2 cellular contexts compared by ENCODE assay signal in the genomic region with DNA sequence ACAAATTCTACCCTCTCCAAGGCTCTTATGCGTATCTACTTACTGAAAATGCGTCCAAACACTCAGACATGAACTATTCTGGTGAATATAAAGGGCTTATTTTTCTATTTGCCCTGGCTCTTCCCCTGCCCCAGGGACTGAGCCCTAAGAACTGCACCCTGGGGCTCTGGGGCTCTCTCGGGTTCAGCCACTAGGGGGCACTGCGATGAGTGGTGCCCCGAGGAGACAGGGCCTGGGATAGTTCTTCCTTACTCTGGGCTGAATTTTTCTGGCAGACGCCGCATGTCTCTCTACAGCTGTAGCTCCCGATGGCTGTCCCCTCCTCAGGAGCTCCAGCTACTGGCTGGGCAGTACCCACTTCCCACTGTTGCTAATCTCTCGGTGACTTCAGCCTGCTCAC.
TF ChIP-seq lines count a peak whose summit lies in the region.

No MANE protein-coding gene starts in this region.

TF ChIP-seq in GM23338, 12 proteins besides CTCF, POLR2A, EP300 and RAD21 (continues in another document):
- TF ChIP-seq, protein P1, sequence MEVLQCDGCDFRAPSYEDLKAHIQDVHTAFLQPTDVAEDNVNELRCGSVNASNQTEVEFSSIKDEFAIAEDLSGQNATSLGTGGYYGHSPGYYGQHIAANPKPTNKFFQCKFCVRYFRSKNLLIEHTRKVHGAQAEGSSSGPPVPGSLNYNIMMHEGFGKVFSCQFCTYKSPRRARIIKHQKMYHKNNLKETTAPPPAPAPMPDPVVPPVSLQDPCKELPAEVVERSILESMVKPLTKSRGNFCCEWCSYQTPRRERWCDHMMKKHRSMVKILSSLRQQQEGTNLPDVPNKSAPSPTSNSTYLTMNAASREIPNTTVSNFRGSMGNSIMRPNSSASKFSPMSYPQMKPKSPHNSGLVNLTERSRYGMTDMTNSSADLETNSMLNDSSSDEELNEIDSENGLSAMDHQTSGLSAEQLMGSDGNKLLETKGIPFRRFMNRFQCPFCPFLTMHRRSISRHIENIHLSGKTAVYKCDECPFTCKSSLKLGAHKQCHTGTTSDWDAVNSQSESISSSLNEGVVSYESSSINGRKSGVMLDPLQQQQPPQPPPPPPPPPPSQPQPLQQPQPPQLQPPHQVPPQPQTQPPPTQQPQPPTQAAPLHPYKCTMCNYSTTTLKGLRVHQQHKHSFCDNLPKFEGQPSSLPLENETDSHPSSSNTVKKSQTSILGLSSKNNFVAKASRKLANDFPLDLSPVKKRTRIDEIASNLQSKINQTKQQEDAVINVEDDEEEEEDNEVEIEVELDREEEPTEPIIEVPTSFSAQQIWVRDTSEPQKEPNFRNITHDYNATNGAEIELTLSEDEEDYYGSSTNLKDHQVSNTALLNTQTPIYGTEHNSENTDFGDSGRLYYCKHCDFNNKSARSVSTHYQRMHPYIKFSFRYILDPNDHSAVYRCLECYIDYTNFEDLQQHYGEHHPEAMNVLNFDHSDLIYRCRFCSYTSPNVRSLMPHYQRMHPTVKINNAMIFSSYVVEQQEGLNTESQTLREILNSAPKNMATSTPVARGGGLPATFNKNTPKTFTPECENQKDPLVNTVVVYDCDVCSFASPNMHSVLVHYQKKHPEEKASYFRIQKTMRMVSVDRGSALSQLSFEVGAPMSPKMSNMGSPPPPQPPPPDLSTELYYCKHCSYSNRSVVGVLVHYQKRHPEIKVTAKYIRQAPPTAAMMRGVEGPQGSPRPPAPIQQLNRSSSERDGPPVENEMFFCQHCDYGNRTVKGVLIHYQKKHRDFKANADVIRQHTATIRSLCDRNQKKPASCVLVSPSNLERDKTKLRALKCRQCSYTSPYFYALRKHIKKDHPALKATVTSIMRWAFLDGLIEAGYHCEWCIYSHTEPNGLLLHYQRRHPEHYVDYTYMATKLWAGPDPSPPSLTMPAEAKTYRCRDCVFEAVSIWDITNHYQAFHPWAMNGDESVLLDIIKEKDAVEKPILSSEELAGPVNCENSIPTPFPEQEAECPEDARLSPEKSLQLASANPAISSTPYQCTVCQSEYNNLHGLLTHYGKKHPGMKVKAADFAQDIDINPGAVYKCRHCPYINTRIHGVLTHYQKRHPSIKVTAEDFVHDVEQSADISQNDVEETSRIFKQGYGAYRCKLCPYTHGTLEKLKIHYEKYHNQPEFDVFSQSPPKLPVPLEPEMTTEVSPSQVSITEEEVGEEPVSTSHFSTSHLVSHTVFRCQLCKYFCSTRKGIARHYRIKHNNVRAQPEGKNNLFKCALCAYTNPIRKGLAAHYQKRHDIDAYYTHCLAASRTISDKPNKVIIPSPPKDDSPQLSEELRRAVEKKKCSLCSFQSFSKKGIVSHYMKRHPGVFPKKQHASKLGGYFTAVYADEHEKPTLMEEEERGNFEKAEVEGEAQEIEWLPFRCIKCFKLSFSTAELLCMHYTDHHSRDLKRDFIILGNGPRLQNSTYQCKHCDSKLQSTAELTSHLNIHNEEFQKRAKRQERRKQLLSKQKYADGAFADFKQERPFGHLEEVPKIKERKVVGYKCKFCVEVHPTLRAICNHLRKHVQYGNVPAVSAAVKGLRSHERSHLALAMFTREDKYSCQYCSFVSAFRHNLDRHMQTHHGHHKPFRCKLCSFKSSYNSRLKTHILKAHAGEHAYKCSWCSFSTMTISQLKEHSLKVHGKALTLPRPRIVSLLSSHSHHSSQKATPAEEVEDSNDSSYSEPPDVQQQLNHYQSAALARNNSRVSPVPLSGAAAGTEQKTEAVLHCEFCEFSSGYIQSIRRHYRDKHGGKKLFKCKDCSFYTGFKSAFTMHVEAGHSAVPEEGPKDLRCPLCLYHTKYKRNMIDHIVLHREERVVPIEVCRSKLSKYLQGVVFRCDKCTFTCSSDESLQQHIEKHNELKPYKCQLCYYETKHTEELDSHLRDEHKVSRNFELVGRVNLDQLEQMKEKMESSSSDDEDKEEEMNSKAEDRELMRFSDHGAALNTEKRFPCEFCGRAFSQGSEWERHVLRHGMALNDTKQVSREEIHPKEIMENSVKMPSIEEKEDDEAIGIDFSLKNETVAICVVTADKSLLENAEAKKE (CRISPR knock-in tag; IDR thresholded peaks at IDR 0.05): no peak
- TF ChIP-seq, protein P2, sequence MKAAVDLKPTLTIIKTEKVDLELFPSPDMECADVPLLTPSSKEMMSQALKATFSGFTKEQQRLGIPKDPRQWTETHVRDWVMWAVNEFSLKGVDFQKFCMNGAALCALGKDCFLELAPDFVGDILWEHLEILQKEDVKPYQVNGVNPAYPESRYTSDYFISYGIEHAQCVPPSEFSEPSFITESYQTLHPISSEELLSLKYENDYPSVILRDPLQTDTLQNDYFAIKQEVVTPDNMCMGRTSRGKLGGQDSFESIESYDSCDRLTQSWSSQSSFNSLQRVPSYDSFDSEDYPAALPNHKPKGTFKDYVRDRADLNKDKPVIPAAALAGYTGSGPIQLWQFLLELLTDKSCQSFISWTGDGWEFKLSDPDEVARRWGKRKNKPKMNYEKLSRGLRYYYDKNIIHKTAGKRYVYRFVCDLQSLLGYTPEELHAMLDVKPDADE (IDR thresholded peaks at IDR 0.05): no peak
- TF ChIP-seq EZH2 (IDR thresholded peaks at IDR 0.05; ENCODE audit: low read depth, unreplicated experiment): no peak
- TF ChIP-seq NANOG (IDR thresholded peaks at IDR 0.05; ENCODE audit: borderline replicate concordance): no peak
- TF ChIP-seq POLR2AphosphoS5 (IDR thresholded peaks at IDR 0.05; ENCODE audit: low read depth): no peak
- TF ChIP-seq CREB1 (CRISPR knock-in tag; IDR thresholded peaks at IDR 0.05; ENCODE audit: low read depth): no peak
- TF ChIP-seq, protein P3, sequence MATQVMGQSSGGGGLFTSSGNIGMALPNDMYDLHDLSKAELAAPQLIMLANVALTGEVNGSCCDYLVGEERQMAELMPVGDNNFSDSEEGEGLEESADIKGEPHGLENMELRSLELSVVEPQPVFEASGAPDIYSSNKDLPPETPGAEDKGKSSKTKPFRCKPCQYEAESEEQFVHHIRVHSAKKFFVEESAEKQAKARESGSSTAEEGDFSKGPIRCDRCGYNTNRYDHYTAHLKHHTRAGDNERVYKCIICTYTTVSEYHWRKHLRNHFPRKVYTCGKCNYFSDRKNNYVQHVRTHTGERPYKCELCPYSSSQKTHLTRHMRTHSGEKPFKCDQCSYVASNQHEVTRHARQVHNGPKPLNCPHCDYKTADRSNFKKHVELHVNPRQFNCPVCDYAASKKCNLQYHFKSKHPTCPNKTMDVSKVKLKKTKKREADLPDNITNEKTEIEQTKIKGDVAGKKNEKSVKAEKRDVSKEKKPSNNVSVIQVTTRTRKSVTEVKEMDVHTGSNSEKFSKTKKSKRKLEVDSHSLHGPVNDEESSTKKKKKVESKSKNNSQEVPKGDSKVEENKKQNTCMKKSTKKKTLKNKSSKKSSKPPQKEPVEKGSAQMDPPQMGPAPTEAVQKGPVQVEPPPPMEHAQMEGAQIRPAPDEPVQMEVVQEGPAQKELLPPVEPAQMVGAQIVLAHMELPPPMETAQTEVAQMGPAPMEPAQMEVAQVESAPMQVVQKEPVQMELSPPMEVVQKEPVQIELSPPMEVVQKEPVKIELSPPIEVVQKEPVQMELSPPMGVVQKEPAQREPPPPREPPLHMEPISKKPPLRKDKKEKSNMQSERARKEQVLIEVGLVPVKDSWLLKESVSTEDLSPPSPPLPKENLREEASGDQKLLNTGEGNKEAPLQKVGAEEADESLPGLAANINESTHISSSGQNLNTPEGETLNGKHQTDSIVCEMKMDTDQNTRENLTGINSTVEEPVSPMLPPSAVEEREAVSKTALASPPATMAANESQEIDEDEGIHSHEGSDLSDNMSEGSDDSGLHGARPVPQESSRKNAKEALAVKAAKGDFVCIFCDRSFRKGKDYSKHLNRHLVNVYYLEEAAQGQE (IDR thresholded peaks at IDR 0.05; ENCODE audit: unreplicated experiment): no peak
- no peak for TF ChIP-seq STAT1 (IDR thresholded peaks at IDR 0.05; ENCODE audit: unreplicated experiment)
- TF ChIP-seq EZH2phosphoT487 (IDR thresholded peaks at IDR 0.05; ENCODE audit: unreplicated experiment): no peak
- no peak for TF ChIP-seq JUNB (IDR thresholded peaks at IDR 0.05; ENCODE audit: unreplicated experiment)

TF ChIP-seq in GM12878, 131 proteins besides CTCF, POLR2A, EP300 and RAD21:
- TF ChIP-seq ZNF622 (IDR thresholded peaks at IDR 0.05) (no peak), GABPA (IDR thresholded peaks at IDR 0.05; ENCODE audit: low read depth) (no peak), WRNIP1 (IDR thresholded peaks at IDR 0.05; ENCODE audit: borderline replicate concordance, low read depth, low read length) (no peak), RFX5 (IDR thresholded peaks at IDR 0.05; ENCODE audit: low read depth, low read length) (no peak), RAD51 (IDR thresholded peaks at IDR 0.05) (no peak), POLR2AphosphoS5 (IDR thresholded peaks at IDR 0.05; ENCODE audit: low read length) (no peak), SIX5 (IDR thresholded peaks at IDR 0.05; ENCODE audit: low read depth, low read length, severe bottlenecking) (no peak), PAX5 (IDR thresholded peaks at IDR 0.05; ENCODE audit: borderline replicate concordance, low read depth, low read length) (no peak)
- TF ChIP-seq, protein P4, sequence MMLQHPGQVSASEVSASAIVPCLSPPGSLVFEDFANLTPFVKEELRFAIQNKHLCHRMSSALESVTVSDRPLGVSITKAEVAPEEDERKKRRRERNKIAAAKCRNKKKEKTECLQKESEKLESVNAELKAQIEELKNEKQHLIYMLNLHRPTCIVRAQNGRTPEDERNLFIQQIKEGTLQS (IDR thresholded peaks at IDR 0.05; ENCODE audit: borderline replicate concordance, extremely low read depth, low read depth, low read length): no peak
- TF ChIP-seq, protein P5, sequence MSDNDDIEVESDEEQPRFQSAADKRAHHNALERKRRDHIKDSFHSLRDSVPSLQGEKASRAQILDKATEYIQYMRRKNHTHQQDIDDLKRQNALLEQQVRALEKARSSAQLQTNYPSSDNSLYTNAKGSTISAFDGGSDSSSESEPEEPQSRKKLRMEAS (IDR thresholded peaks at IDR 0.05; ENCODE audit: low read depth, low read length): no peak
- TF ChIP-seq, protein P6, sequence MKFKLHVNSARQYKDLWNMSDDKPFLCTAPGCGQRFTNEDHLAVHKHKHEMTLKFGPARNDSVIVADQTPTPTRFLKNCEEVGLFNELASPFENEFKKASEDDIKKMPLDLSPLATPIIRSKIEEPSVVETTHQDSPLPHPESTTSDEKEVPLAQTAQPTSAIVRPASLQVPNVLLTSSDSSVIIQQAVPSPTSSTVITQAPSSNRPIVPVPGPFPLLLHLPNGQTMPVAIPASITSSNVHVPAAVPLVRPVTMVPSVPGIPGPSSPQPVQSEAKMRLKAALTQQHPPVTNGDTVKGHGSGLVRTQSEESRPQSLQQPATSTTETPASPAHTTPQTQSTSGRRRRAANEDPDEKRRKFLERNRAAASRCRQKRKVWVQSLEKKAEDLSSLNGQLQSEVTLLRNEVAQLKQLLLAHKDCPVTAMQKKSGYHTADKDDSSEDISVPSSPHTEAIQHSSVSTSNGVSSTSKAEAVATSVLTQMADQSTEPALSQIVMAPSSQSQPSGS (IDR thresholded peaks at IDR 0.05; ENCODE audit: low read length): no peak
- TF ChIP-seq, protein P7, sequence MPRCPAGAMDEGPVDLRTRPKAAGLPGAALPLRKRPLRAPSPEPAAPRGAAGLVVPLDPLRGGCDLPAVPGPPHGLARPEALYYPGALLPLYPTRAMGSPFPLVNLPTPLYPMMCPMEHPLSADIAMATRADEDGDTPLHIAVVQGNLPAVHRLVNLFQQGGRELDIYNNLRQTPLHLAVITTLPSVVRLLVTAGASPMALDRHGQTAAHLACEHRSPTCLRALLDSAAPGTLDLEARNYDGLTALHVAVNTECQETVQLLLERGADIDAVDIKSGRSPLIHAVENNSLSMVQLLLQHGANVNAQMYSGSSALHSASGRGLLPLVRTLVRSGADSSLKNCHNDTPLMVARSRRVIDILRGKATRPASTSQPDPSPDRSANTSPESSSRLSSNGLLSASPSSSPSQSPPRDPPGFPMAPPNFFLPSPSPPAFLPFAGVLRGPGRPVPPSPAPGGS (IDR thresholded peaks at IDR 0.05; ENCODE audit: borderline replicate concordance, insufficient read depth, low read depth, low read length, poor library complexity, severe bottlenecking): no peak
